ENCODE assay signal across 29 cellular contexts in the genomic region with DNA sequence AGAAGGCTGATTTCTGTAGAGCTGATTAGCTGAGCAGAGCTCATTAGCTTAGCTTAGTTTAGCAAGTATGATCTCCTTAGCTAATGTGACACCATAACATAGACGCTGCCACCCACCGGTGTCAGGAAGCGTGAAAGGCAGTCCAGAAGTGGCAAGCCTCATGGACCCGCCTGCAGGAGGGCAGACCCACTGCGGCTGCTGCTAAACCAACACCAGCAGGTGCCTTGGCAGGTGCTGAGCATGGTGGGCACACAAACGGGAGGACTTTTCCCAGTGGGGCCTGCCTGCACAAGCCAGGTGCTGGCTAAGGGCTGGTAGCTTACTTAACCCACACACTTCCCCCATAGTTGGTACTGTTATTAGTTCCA. TPM values are rescaled to one million over a fixed set of nuclear protein-coding genes. Genes with fewer than 3 reads are reported as not detected.
A peak's percentile ranks its signal among the peaks of the same experiment; 100 is the strongest.
DNase-seq lines count a peak whose midpoint lies in the region; ATAC-seq and TF ChIP-seq lines count a peak whose summit lies in the region.
"Had no signal": no experiment of that assay in that cellular context is flagged by ENCODE, and none has a peak within 500 bp of the region (broad histone marks: within the 10 kb centered on the region; RNA-seq: fewer than 3 reads in every experiment).

No MANE protein-coding gene starts in this region.

- in situ Hi-C loops in GM13976 (cut with MboI; ENCODE audit: low sequenced_read_pairs, unreplicated experiment): no loop called here

- no peaks in the 10 kb centered on the region for H3K27me3 ChIP-seq in neural progenitor cell
- H3K27me3 ChIP-seq: BLaER1 treated with 17β-estradiol and CSF1 and Interleukin-3, amounts not matched to agents 10 nM and 100 nM; breast epithelium; dorsolateral prefrontal cortex; esophagus squamous epithelium; foreskin keratinocyte; right atrium auricular region; stomach; uterus had no signal

- peaks cover 20% of the 10 kb centered on the region for H3K4me1 Mint-ChIP-seq in neural progenitor cell
- H3K4me1 Mint-ChIP-seq: activated naive CD8-positive, alpha-beta T cell treated with anti-CD3 and anti-CD28 coated beads for 36 hours had no signal

- no peaks in the 10 kb centered on the region for H3K36me3 Mint-ChIP-seq in neural progenitor cell

- H3K4me3 Mint-ChIP-seq in neural progenitor cell: no peak overlapping the region
- H3K4me3 Mint-ChIP-seq: activated CD4-positive, alpha-beta T cell treated with anti-CD3 and anti-CD28 coated beads, Interleukin-2, amount 10 ng/mL, durations not matched to agents 24 days and 14 days; activated naive CD8-positive, alpha-beta T cell treated with anti-CD3 and anti-CD28 coated beads for 36 hours had no signal

- DNase-seq in GM13976 (ENCODE audit: low spot score): peak; percentile 7
- peak; percentile 77 for DNase-seq in NCI-H82 (lab: John Stamatoyannopoulos, UW)
- peak; percentile 80 for DNase-seq in neural progenitor cell (ENCODE audit: low spot score)
- DNase-seq in NCI-H2196 (lab: John Stamatoyannopoulos, UW; ENCODE audit: unreplicated experiment): no peak
- DNase-seq: activated CD4-positive, alpha-beta T cell treated with anti-CD3 and anti-CD28 coated beads, Interleukin-2, amount 10 ng/mL, durations not matched to agents 24 days and 14 days; activated effector memory CD4-positive, alpha-beta T cell treated with Interleukin-2 at 50 U/mL for 16 hours; activated naive CD8-positive, alpha-beta T cell treated with anti-CD3 and anti-CD28 coated beads for 36 hours; anterior cingulate cortex; DMS53; dorsolateral prefrontal cortex; esophagus squamous epithelium; foreskin keratinocyte; GOT3; Kasumi-1; NCI-H1417 treated with DMSO at 0.1 percent for 48 hours; NCI-H2171 treated with DMSO at 0.1 percent for 48 hours; NCI-H526; posterior cingulate gyrus; SIG-M5; stimulated activated CD4-positive, alpha-beta T cell treated with anti-CD3 and anti-CD28 coated beads, Interleukin-1b, Interleukin-23, amount 100 ng/mL, for 48 hours; stomach; T-helper 9 cell; uterus had no signal

- H3K4me2 ChIP-seq in neural progenitor cell: peak overlapping the region; percentile 20

- TF ChIP-seq CTCF in GM13976 (IDR thresholded peaks at IDR 0.05; ENCODE audit: borderline replicate concordance, control extremely low read depth, extremely low read depth, insufficient read depth, missing control alignments) (no peak), neural progenitor cell (IDR thresholded peaks at IDR 0.05) (no peak)

- no peaks in the 10 kb centered on the region for H3K9me3 ChIP-seq in neural progenitor cell (ENCODE audit: low read depth)
- H3K9me3 ChIP-seq: breast epithelium, esophagus squamous epithelium, right atrium auricular region, stomach, uterus had no signal

- no peak overlapping the region for H2AFZ ChIP-seq in neural progenitor cell (replicated peaks)

- no peak overlapping the region for H3K9ac ChIP-seq in neural progenitor cell
- H3K9ac ChIP-seq: BLaER1 treated with 17β-estradiol and CSF1 and Interleukin-3, amounts not matched to agents 10 nM and 100 nM had no signal

- H3F3A ChIP-seq in neural progenitor cell (ENCODE audit: low read depth): peaks cover 31% of the 10 kb centered on the region

- H3K27ac Mint-ChIP-seq in neural progenitor cell: no peak overlapping the region
- H3K27ac Mint-ChIP-seq: activated CD4-positive, alpha-beta T cell treated with anti-CD3 and anti-CD28 coated beads, Interleukin-2, amount 10 ng/mL, durations not matched to agents 24 days and 14 days; activated naive CD8-positive, alpha-beta T cell treated with anti-CD3 and anti-CD28 coated beads for 36 hours had no signal

- no peaks in the 10 kb centered on the region for H3K9me3 Mint-ChIP-seq in neural progenitor cell
- H3K9me3 Mint-ChIP-seq: activated CD4-positive, alpha-beta T cell treated with anti-CD3 and anti-CD28 coated beads, Interleukin-2, amount 10 ng/mL, durations not matched to agents 24 days and 14 days; activated naive CD8-positive, alpha-beta T cell treated with anti-CD3 and anti-CD28 coated beads for 36 hours had no signal

- H3K4me3 ChIP-seq in neural progenitor cell: no peak overlapping the region
- H3K4me3 ChIP-seq: BLaER1 treated with 17β-estradiol and CSF1 and Interleukin-3, amounts not matched to agents 10 nM and 100 nM; breast epithelium; dorsolateral prefrontal cortex; esophagus squamous epithelium; right atrium auricular region; stomach; uterus had no signal

- no peaks in the 10 kb centered on the region for H3K79me2 ChIP-seq in neural progenitor cell (ENCODE audit: low read depth)

- peaks cover 4% of the 10 kb centered on the region for H3K27me3 Mint-ChIP-seq in neural progenitor cell (ENCODE audit: insufficient read depth, low read depth)
- H3K27me3 Mint-ChIP-seq: activated CD4-positive, alpha-beta T cell treated with anti-CD3 and anti-CD28 coated beads, Interleukin-2, amount 10 ng/mL, durations not matched to agents 24 days and 14 days; activated naive CD8-positive, alpha-beta T cell treated with anti-CD3 and anti-CD28 coated beads for 36 hours had no signal

- no peaks in the 10 kb centered on the region for H3K36me3 ChIP-seq in neural progenitor cell
- H3K36me3 ChIP-seq: breast epithelium, esophagus squamous epithelium, right atrium auricular region, uterus had no signal

- H3K27ac ChIP-seq in neural progenitor cell: peak overlapping the region; percentile 78
- H3K27ac ChIP-seq: BLaER1 treated with 17β-estradiol and CSF1 and Interleukin-3, amounts not matched to agents 10 nM and 100 nM; breast epithelium; dorsolateral prefrontal cortex; esophagus squamous epithelium; foreskin keratinocyte; right atrium auricular region; stomach had no signal

- H4K20me1 ChIP-seq in neural progenitor cell (ENCODE audit: low read depth): peaks cover 3% of the 10 kb centered on the region

- peak; percentile 48 for ATAC-seq in HG03354 (IDR thresholded peaks at IDR 0.05; ENCODE audit: poor library complexity, severe bottlenecking, unreplicated experiment)
- no peak for ATAC-seq in GM18520 (IDR thresholded peaks at IDR 0.05; ENCODE audit: unreplicated experiment)
- ATAC-seq in GM21717 (IDR thresholded peaks at IDR 0.05; ENCODE audit: unreplicated experiment): no peak
- ATAC-seq: foreskin keratinocyte had no signal

- H3K4me1 ChIP-seq in neural progenitor cell: peaks cover 55% of the 10 kb centered on the region
- H3K4me1 ChIP-seq: breast epithelium, esophagus squamous epithelium, right atrium auricular region, uterus had no signal

RNA-seq across cellular contexts. Expression of a gene that starts 22.7 kb away (rescaled TPM):
- 7.1 and 14.5 TPM in 2 replicates for total RNA-seq in neural progenitor cell (ENCODE audit: low replicate concordance)
